11 cellular contexts compared by ENCODE assay signal in the genomic region with DNA sequence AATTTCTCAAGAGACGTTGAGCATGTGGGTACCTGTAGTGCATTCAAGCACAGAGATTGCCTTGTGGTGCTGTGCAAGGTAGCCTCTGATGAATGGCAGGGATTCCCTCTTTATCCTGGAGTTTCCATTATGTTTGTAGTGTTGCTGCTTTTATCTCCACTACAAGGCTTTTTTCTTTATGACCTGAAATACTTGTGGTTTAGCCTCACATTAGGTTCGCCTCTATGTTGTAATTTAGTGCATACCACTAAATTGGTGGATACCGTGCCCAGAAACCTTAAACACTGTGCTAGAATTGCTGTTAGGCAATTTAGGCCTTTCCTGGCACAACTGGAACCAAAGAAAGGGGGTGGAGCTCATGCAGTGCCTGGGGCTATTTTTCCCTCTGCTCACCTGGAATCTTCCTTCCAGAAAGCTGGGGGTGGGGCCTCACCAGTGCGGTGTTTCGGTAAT.
A peak's percentile ranks its signal among the peaks of the same experiment; 100 is the strongest.
DNase-seq lines count a peak whose midpoint lies in the region; ATAC-seq and TF ChIP-seq lines count a peak whose summit lies in the region.
"Had no signal": no experiment of that assay in that cellular context is flagged by ENCODE, and none has a peak within 500 bp of the region (broad histone marks: within the 10 kb centered on the region; RNA-seq: fewer than 3 reads in every experiment).

No MANE protein-coding gene starts in this region.

- no peak for TF ChIP-seq POLR2A in NB4 (IDR thresholded peaks at IDR 0.05; ENCODE audit: extremely low read depth, insufficient read length)

- ATAC-seq in HG03571 (IDR thresholded peaks at IDR 0.05; ENCODE audit: unreplicated experiment) (no peak), GM21786 (IDR thresholded peaks at IDR 0.05; ENCODE audit: unreplicated experiment) (no peak)
- no peak for ATAC-seq in activated CD4-positive, CD25-positive, alpha-beta regulatory T cell treated with anti-CD3 and anti-CD28 coated beads, Interleukin-2, amount 50 U/mL, for 24 hours

- H3K4me3 ChIP-seq in NB4 (ENCODE audit: low read depth, low read length) (no peak overlapping the region), astrocyte of the cerebellum (ENCODE audit: low read depth, low read length) (no peak overlapping the region)
- H3K4me3 ChIP-seq: HAP-1 had no signal

- DNase-seq in COLO668 (lab: John Stamatoyannopoulos, UW; ENCODE audit: unreplicated experiment) (peak; percentile 2), NB4 (ENCODE audit: low read depth) (peak; percentile 38), astrocyte of the cerebellum (ENCODE audit: low read depth) (peak; percentile 88), kidney tubule cell (ENCODE audit: low spot score) (peak; percentile 64), SHP77 treated with DMSO at 0.1 percent for 48 hours (lab: John Stamatoyannopoulos, UW) (no peak)
- DNase-seq: activated B cell treated with CpG ODN at 0.5 μM for 24 hours, MV-4-11 had no signal

- TF ChIP-seq CTCF in NB4 (IDR thresholded peaks at IDR 0.05; ENCODE audit: low read depth, low read length) (no peak), astrocyte of the cerebellum (IDR thresholded peaks at IDR 0.05; ENCODE audit: low read depth, low read length, missing control alignments) (no peak)

- in situ Hi-C loops in astrocyte of the cerebellum (cut with HindIII; ENCODE audit: low sequenced_read_pairs) = no loop called here
